13 cellular contexts compared by ENCODE assay signal in the genomic region with DNA sequence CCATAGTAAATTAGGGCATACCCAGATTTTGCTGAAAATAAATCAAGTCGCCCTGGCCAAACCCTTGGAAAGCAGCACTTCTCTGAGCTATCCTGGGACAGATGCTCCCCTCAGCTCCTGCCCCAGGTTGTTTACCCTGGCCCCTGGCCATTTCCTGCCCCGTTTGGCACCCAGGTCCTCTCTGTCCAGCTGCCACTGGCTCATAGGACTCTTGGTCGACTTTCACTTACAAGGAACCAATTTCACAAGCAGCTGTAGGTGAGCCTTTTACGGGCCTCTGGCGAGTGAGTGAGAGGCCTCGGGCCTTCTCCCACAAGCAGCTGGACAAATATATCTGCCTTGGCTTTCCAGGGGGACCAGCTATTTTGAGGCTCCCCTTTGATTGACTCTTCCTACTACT.
DNase-seq lines count a peak whose midpoint lies in the region; ATAC-seq, FAIRE-seq and TF ChIP-seq lines count a peak whose summit lies in the region.
"Had no signal": no experiment of that assay in that cellular context is flagged by ENCODE, and none has a peak within 500 bp of the region (broad histone marks: within the 10 kb centered on the region; RNA-seq: fewer than 3 reads in every experiment).

No MANE protein-coding gene starts in this region.

- no peaks in the 10 kb centered on the region for H3K9me3 ChIP-seq in kidney (ENCODE audit: control insufficient read depth in 1 of 2, low read length in 2 of 2)
- no peaks in the 10 kb centered on the region for H3K9me3 ChIP-seq in skeletal muscle satellite cell (replicated peaks; ENCODE audit: low read length)
- H3K9me3 ChIP-seq: BLaER1 had no signal

- no peaks in the 10 kb centered on the region for H3K27me3 ChIP-seq in skeletal muscle satellite cell (ENCODE audit: control insufficient read depth, insufficient read depth, low read length)
- H3K27me3 ChIP-seq: BLaER1 had no signal

- TF ChIP-seq CTCF in kidney (IDR thresholded peaks at IDR 0.05; ENCODE audit: borderline replicate concordance, extremely low read depth, insufficient read depth), result no peak

- H3K4me1 ChIP-seq in kidney (ENCODE audit: control insufficient read depth in 1 of 2, insufficient read depth in 1 of 2, low read depth in 1 of 2, low read length in 2 of 2), result peaks cover 0 to 2% of the 10 kb centered on the region in 2 donors
- peaks cover 37% of the 10 kb centered on the region for H3K4me1 ChIP-seq in skeletal muscle satellite cell (ENCODE audit: control insufficient read depth, insufficient read depth, low read length)

- peak overlapping the region; percentile 24 for H3K4me2 ChIP-seq in skeletal muscle satellite cell (ENCODE audit: low read length)
- H3K4me2 ChIP-seq: BLaER1 had no signal

- H3K4me3 ChIP-seq in kidney (ENCODE audit: low read length in 2 of 2), result no peak overlapping the region
- no peak overlapping the region for H3K4me3 ChIP-seq in skeletal muscle satellite cell (ENCODE audit: low read length)
- H3K4me3 ChIP-seq: BLaER1 had no signal

- no peak for TF ChIP-seq POLR2A in erythroblast (IDR thresholded peaks at IDR 0.05; ENCODE audit: low read length)

- DNase-seq in Daoy (ENCODE audit: low read depth), result peak; percentile 58
- peak; percentile 16 for DNase-seq in RPMI8226
- DNase-seq in kidney, result peak; percentile 82
- DNase-seq in cerebellum (ENCODE audit: low spot score), result no peak
- DNase-seq in erythroblast (lab: John Stamatoyannopoulos, UW), result no peak
- DNase-seq: central memory CD4-positive, alpha-beta T cell; NCI-H510A had no signal

- ATAC-seq in HG02852 (IDR thresholded peaks at IDR 0.05; ENCODE audit: unreplicated experiment) (no peak), HG02642 (IDR thresholded peaks at IDR 0.05; ENCODE audit: poor library complexity, unreplicated experiment) (no peak)
- ATAC-seq: activated T-helper 17 cell treated with anti-CD3 and anti-CD28 coated beads, Interleukin-2, amount 50 U/mL, for 72 hours had no signal

- H3K36me3 ChIP-seq in kidney (ENCODE audit: control insufficient read depth in 1 of 2, insufficient read depth in 2 of 2, low read length in 2 of 2) (no peaks in the 10 kb centered on the region), skeletal muscle satellite cell (ENCODE audit: insufficient read depth, low read length) (no peaks in the 10 kb centered on the region)
- H3K36me3 ChIP-seq: BLaER1 had no signal

- H3K9ac ChIP-seq in kidney (ENCODE audit: low read length in 2 of 2), result no peak overlapping the region
- H3K9ac ChIP-seq in skeletal muscle satellite cell (ENCODE audit: low read depth, low read length), result peak overlapping the region; percentile 5
- H3K9ac ChIP-seq: BLaER1 had no signal

- FAIRE-seq in kidney (lab: Jason Lieb, UNC), result no peak
- FAIRE-seq: RCC 7860 had no signal

- H3K27ac ChIP-seq in kidney (ENCODE audit: low read depth in 2 of 2, low read length in 2 of 2), result no peak overlapping the region
- H3K27ac ChIP-seq: BLaER1 had no signal

- intact Hi-C loops in kidney (cut with DNase I), result loop anchor here (10.0 kb wide), 2 partner anchors 258 to 728 kb away; no protein-coding TSS in a partner anchor

Comparison
In these comparisons a context has a peak if more than half of its experiments do, and no peak if none do; other contexts are left out.
1. DNase-seq: peak in Daoy (single experiment), RPMI8226 (single experiment) and kidney (single experiment); none in cerebellum (single experiment) and erythroblast (0 of 2).